In the genomic region with DNA sequence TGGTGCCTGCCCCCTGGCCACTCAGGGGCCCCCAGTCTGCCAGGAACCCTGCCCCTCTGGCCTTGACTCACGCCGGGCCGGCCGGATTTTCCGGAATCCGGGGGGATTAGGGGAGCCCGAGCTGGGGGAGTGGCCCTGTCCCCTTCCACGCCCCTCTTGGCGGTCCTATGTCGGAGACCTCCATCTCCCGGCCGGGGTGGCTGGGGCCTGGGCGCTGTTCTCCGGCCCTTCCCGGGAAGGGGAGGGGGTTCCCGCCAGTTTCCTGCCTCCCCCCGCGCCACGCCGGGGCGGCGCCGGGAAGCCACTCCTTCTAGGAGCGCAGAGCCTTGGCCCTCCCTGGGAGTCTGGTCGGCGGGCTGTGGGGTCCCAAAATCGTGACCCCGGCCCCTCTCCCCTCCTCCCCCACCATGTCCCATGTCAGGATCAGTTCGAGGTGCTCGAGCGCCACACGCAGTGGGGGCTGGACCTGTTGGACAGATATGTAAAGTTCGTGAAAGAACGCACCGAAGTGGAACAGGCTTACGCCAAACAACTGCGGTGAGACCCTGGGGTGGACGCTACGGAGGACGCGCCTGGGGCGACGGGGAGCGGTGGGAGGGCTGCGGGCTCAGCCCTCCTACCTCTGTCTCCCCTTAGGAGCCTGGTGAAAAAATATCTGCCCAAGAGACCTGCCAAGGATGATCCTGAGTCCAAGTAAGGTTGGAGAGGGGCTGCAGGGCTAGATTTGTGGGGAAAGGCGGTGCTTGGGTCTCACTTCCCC, we compare ENCODE assay signal across 8 cellular contexts. TPM values are rescaled to one million over a fixed set of nuclear protein-coding genes. Genes with fewer than 3 reads are reported as not detected.
A peak's percentile ranks its signal among the peaks of the same experiment; 100 is the strongest.
DNase-seq lines count a peak whose midpoint lies in the region; ATAC-seq and TF ChIP-seq lines count a peak whose summit lies in the region.

No MANE protein-coding gene starts in this region.

- peak overlapping the region; percentile 43 to 81 (median 76) for H3K4me3 Mint-ChIP-seq in CD8-positive, alpha-beta memory T cell
- H3K4me3 Mint-ChIP-seq in activated naive CD4-positive, alpha-beta T cell treated with anti-CD3 and anti-CD28 coated beads for 36 hours: peak overlapping the region; percentile 98

- no peaks in the 10 kb centered on the region for H3K36me3 ChIP-seq in CD8-positive, alpha-beta memory T cell (ENCODE audit: insufficient read depth, low read length)
- peaks cover 33% of the 10 kb centered on the region for H3K36me3 ChIP-seq in HUES48 (ENCODE audit: control insufficient read depth, insufficient read depth, low read length)
- H3K36me3 ChIP-seq in heart right ventricle: peaks cover 0 to 42% (median 10%) of the 10 kb centered on the region in 9 donors
- no peaks in the 10 kb centered on the region for H3K36me3 ChIP-seq in prostate gland

- H3K27ac Mint-ChIP-seq in CD8-positive, alpha-beta memory T cell: peak overlapping the region in 6 of 8 donors; percentile 6 to 82 (median 65)
- H3K27ac Mint-ChIP-seq in activated naive CD4-positive, alpha-beta T cell treated with anti-CD3 and anti-CD28 coated beads for 36 hours: peak overlapping the region; percentile 74

- H3K27ac ChIP-seq in CD8-positive, alpha-beta memory T cell (ENCODE audit: low read depth, low read length): peak overlapping the region; percentile 69
- H3K27ac ChIP-seq in HUES48 (ENCODE audit: low read depth, low read length): peak overlapping the region; percentile 80
- peak overlapping the region; percentile 90 to 99 (median 96) for H3K27ac ChIP-seq in heart right ventricle
- peak overlapping the region; percentile 91 to 93 for H3K27ac ChIP-seq in prostate gland

- H3K4me3 ChIP-seq in CD8-positive, alpha-beta memory T cell (ENCODE audit: low read length): peak overlapping the region; percentile 68
- peak overlapping the region; percentile 73 for H3K4me3 ChIP-seq in HUES48 (ENCODE audit: low read depth, low read length)
- H3K4me3 ChIP-seq in heart right ventricle: peak overlapping the region; percentile 81 to 97 (median 94)
- peak overlapping the region; percentile 69 to 80 for H3K4me3 ChIP-seq in prostate gland

- POLR2A ChIA-PET in CD8-positive, alpha-beta memory T cell (lab: Charles Lee): no interaction called here

- peaks cover 41% of the 10 kb centered on the region for H3K4me1 ChIP-seq in CD8-positive, alpha-beta memory T cell (ENCODE audit: insufficient read depth, low read length)
- H3K4me1 ChIP-seq in HUES48 (ENCODE audit: control insufficient read depth, insufficient read depth, low read length) (peaks cover 41% of the 10 kb centered on the region), heart right ventricle (peaks cover 19 to 79% (median 69%) of the 10 kb centered on the region in 9 donors), prostate gland (replicated peaks) (peaks cover 24% of the 10 kb centered on the region)

- ATAC-seq in heart right ventricle (peak in 6 of 8 donors; percentile 0 to 3 (median 1)), HG03097 (IDR thresholded peaks at IDR 0.05; ENCODE audit: low FRiP score, unreplicated experiment) (no peak), GM18861 (IDR thresholded peaks at IDR 0.05; ENCODE audit: unreplicated experiment) (no peak)

- no peaks in the 10 kb centered on the region for H3K9me3 ChIP-seq in CD8-positive, alpha-beta memory T cell (ENCODE audit: low read length)
- H3K9me3 ChIP-seq in HUES48 (ENCODE audit: control insufficient read depth, insufficient read depth, low read length) (no peaks in the 10 kb centered on the region), heart right ventricle (no peaks in the 10 kb centered on the region), prostate gland (no peaks in the 10 kb centered on the region)

- H3K27me3 Mint-ChIP-seq in CD8-positive, alpha-beta memory T cell: no peaks in the 10 kb centered on the region
- H3K27me3 Mint-ChIP-seq in activated naive CD4-positive, alpha-beta T cell treated with anti-CD3 and anti-CD28 coated beads for 36 hours (ENCODE audit: low read depth): no peaks in the 10 kb centered on the region

- H3K9ac ChIP-seq in HUES48 (ENCODE audit: low read depth, low read length): peak overlapping the region; percentile 34

- peak in 2 of 5 donors; percentile 30 to 61 for DNase-seq in CD8-positive, alpha-beta memory T cell
- DNase-seq in activated naive CD4-positive, alpha-beta T cell treated with anti-CD3 and anti-CD28 coated beads for 36 hours: peak; percentile 32
- DNase-seq in heart right ventricle: peak; percentile 73 to 78
- peak; percentile 54 for DNase-seq in prostate gland (ENCODE audit: low spot score)
- no peak for DNase-seq in NCI-H1092 (lab: John Stamatoyannopoulos, UW)

- no peaks in the 10 kb centered on the region for H3K27me3 ChIP-seq in CD8-positive, alpha-beta memory T cell (ENCODE audit: insufficient read depth, low read length, poor library complexity, severe bottlenecking)
- H3K27me3 ChIP-seq in HUES48 (ENCODE audit: control insufficient read depth, insufficient read depth, low read length) (no peaks in the 10 kb centered on the region), heart right ventricle (peaks cover 0 to 10% (median 0%) of the 10 kb centered on the region in 7 donors), prostate gland (replicated peaks; ENCODE audit: insufficient read depth) (no peaks in the 10 kb centered on the region)

- CTCF ChIA-PET in CD8-positive, alpha-beta memory T cell (lab: Charles Lee): interaction anchor here (2.2 kb wide), 1 partner anchor 123 kb away, joined by 6 read pairs; no protein-coding TSS in a partner anchor
- CTCF ChIA-PET in activated naive CD4-positive, alpha-beta T cell treated with anti-CD3 and anti-CD28 coated beads for 36 hours (lab: Charles Lee): no interaction called here

- no peaks in the 10 kb centered on the region for H3K9me3 Mint-ChIP-seq in CD8-positive, alpha-beta memory T cell
- no peaks in the 10 kb centered on the region for H3K9me3 Mint-ChIP-seq in activated naive CD4-positive, alpha-beta T cell treated with anti-CD3 and anti-CD28 coated beads for 36 hours

- TF ChIP-seq POLR2A in prostate gland (IDR thresholded peaks at IDR 0.05): peak; percentile 78

- peaks cover 0 to 22% (median 2%) of the 10 kb centered on the region in 3 donors for H3K36me3 Mint-ChIP-seq in CD8-positive, alpha-beta memory T cell
- H3K36me3 Mint-ChIP-seq in activated naive CD4-positive, alpha-beta T cell treated with anti-CD3 and anti-CD28 coated beads for 36 hours (ENCODE audit: low read depth): peaks cover 29% of the 10 kb centered on the region

- no peak for TF ChIP-seq CTCF in heart right ventricle (IDR thresholded peaks at IDR 0.05)
- no peak for TF ChIP-seq CTCF in prostate gland (IDR thresholded peaks at IDR 0.05)

- WGBS in heart right ventricle, 2 donors: 2 to 3% methylated on average over 46 of the region's 46 CpGs
- 2% methylated on average over 42 of the region's 46 CpGs for WGBS in prostate gland

- intact Hi-C loops in activated naive CD4-positive, alpha-beta T cell treated with anti-CD3 and anti-CD28 coated beads for 36 hours (cut with micrococcal nuclease): no loop called here
- intact Hi-C loops in heart right ventricle (cut with DNase I) (loop anchor here in 2 of 10 donors (5.0 to 10.0 kb wide), 2 partner anchors 226 to 357 kb away; no protein-coding TSS in a partner anchor), prostate gland (cut with DNase I) (no loop called here)

- H3K4me1 Mint-ChIP-seq in CD8-positive, alpha-beta memory T cell: peaks cover 32 to 49% (median 34%) of the 10 kb centered on the region in 3 donors
- peaks cover 34% of the 10 kb centered on the region for H3K4me1 Mint-ChIP-seq in activated naive CD4-positive, alpha-beta T cell treated with anti-CD3 and anti-CD28 coated beads for 36 hours (ENCODE audit: low read depth)

RNA-seq across cellular contexts. Expression of a gene that starts 1.3 kb away (rescaled TPM):
- total RNA-seq in CD8-positive, alpha-beta memory T cell: 10 to 100 TPM; 44.6 to 47.8 TPM
- polyA plus RNA-seq in CD8-positive, alpha-beta memory T cell: 2.0 TPM
- total RNA-seq in activated naive CD4-positive, alpha-beta T cell treated with anti-CD3 and anti-CD28 coated beads for 36 hours: 10 to 100 TPM; 56.2 to 61.1 TPM
- 100 to 1,000 TPM in 1 of 10 donors, 10 to 100 TPM in 9; 60.6 to 152 (median 73.5) TPM for total RNA-seq in heart right ventricle
- polyA plus RNA-seq in heart right ventricle: 100 to 1,000 TPM in 1 of 2 donors, 10 to 100 TPM in 1; 93.7 to 314 TPM
- 10 to 100 TPM; 37.0 to 74.2 TPM for total RNA-seq in prostate gland

RNA-seq across cellular contexts. Expression of a gene that starts 3.4 kb away (rescaled TPM):
- total RNA-seq in CD8-positive, alpha-beta memory T cell: 10 to 100 TPM; 72.0 to 74.0 TPM
- polyA plus RNA-seq in CD8-positive, alpha-beta memory T cell: 108 TPM
- total RNA-seq in activated naive CD4-positive, alpha-beta T cell treated with anti-CD3 and anti-CD28 coated beads for 36 hours: 10 to 100 TPM; 54.0 to 59.9 TPM
- total RNA-seq in heart right ventricle (10 to 100 TPM; 20.4 to 33.6 (median 21.5) TPM), prostate gland (10 to 100 TPM; 62.7 to 98.0 TPM)
- 10 to 100 TPM; 43.1 to 62.0 TPM for polyA plus RNA-seq in heart right ventricle

RNA-seq across cellular contexts. Expression of a gene that starts 20.3 kb away (rescaled TPM):
- total RNA-seq in CD8-positive, alpha-beta memory T cell: 1 to 10 TPM; 1.6 to 1.7 TPM
- not detected for polyA plus RNA-seq in CD8-positive, alpha-beta memory T cell
- total RNA-seq in activated naive CD4-positive, alpha-beta T cell treated with anti-CD3 and anti-CD28 coated beads for 36 hours: under 1 TPM; 0.81 to 0.94 TPM
- total RNA-seq in heart right ventricle: 100 to 1,000 TPM in 5 of 10 donors, 10 to 100 TPM in 5; 23.0 to 438 (median 111) TPM
- 100 to 1,000 TPM; 275 to 475 TPM for polyA plus RNA-seq in heart right ventricle
- total RNA-seq in prostate gland: 100 to 1,000 TPM in 1 of 2 donors, 10 to 100 TPM in 1; 95.1 to 165 TPM

RNA-seq across cellular contexts. Expression of a gene that starts 26.5 kb away (rescaled TPM):
- total RNA-seq in CD8-positive, alpha-beta memory T cell: 10 to 100 TPM; 21.3 TPM
- polyA plus RNA-seq in CD8-positive, alpha-beta memory T cell: 40.6 TPM
- 10 to 100 TPM; 23.2 to 24.9 TPM for total RNA-seq in activated naive CD4-positive, alpha-beta T cell treated with anti-CD3 and anti-CD28 coated beads for 36 hours
- total RNA-seq in heart right ventricle: under 1 TPM in 5 of 10 donors, not detected in 5; 0.16 to 0.79 (median 0.36) TPM
- under 1 TPM; 0.17 to 0.37 TPM for polyA plus RNA-seq in heart right ventricle
- total RNA-seq in prostate gland: 10 to 100 TPM; 35.5 to 45.1 TPM

RNA-seq across cellular contexts. Expression of a gene that starts 31.7 kb away (rescaled TPM):
- 10 to 100 TPM; 51.9 to 52.9 TPM for total RNA-seq in CD8-positive, alpha-beta memory T cell
- 28.4 TPM for polyA plus RNA-seq in CD8-positive, alpha-beta memory T cell
- total RNA-seq in activated naive CD4-positive, alpha-beta T cell treated with anti-CD3 and anti-CD28 coated beads for 36 hours: 100 to 1,000 TPM in 1 of 2 experiments, 10 to 100 TPM in 1; 93.6 to 103 TPM
- total RNA-seq in heart right ventricle (10 to 100 TPM in 1 of 10 donors, 1 to 10 TPM in 6, under 1 TPM in 3; 0.45 to 11.0 (median 1.4) TPM), prostate gland (1 to 10 TPM; 3.6 to 4.8 TPM)
- polyA plus RNA-seq in heart right ventricle: 1 to 10 TPM in 1 of 2 donors, under 1 TPM in 1; 0.70 to 1.3 TPM

Comparison
In these comparisons a context has a peak if more than half of its experiments do, and no peak if none do; other contexts are left out.
1. ATAC-seq: peak in heart right ventricle (6 of 8); none in HG03097 (single experiment) and GM18861 (single experiment).
2. RNA of a gene that starts 20.3 kb away (total RNA-seq): 95.1 to 165 TPM in prostate gland and 23.0 to 438 TPM in heart right ventricle; 1.6 to 1.7 TPM in CD8-positive, alpha-beta memory T cell and 0.81 to 0.94 TPM in activated naive CD4-positive, alpha-beta T cell treated with anti-CD3 and anti-CD28 coated beads for 36 hours; every median in the first group is over 4 times any median in the second.
3. Peak in every context shown above with its lines, with median percentiles within 50 percentile points of each other: H3K27ac ChIP-seq and H3K4me3 ChIP-seq.